12 cellular contexts compared by ENCODE assay signal in the genomic region with DNA sequence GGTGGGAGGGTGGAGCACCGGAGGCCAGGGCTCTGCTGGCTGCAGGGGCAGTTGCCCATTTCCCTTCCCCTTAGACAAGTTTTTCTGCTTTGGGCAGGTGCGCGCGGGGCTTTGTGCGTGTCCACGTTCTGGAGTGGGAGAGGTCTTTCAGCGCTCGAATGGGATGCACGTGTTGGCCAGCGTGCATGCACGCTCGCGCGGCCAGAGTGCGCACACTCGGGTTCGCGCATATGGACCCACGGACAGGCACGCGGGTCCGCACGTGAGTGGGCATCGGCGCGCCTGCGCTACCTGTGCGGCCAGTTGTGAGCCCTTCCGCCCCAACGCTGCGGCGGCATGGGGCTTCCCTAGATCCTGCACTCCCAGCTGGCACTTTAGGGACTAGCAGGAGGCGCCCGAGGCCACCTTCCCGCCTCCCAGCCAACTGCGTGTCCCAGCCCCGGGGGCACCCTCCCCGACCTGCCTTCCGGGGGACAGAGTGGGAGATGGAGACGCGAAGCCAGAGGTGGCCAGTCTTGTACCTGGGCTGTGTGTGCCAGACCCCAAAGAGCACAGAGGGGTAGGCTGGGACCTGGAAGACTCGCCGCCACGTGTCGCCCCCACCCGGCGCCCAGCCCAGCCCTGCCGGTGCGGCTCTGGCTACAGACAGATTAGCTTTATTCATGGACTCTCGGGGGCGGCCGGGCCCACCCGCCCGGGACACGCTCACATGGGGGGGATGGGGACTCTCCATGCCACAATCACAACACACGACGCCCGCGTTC. TPM values are rescaled to one million over a fixed set of nuclear protein-coding genes. Genes with fewer than 3 reads are reported as not detected.
DNase-seq lines count a peak whose midpoint lies in the region; ATAC-seq and TF ChIP-seq lines count a peak whose summit lies in the region.
"Had no signal": no experiment of that assay in that cellular context is flagged by ENCODE, and none has a peak within 500 bp of the region (broad histone marks: within the 10 kb centered on the region; RNA-seq: fewer than 3 reads in every experiment).

No MANE protein-coding gene starts in this region.

- no peak overlapping the region for H3K9ac ChIP-seq in smooth muscle cell (ENCODE audit: low read depth)

- H3K79me2 ChIP-seq in hepatocyte: no peaks in the 10 kb centered on the region
- no peaks in the 10 kb centered on the region for H3K79me2 ChIP-seq in smooth muscle cell (ENCODE audit: low read depth)

- no peaks in the 10 kb centered on the region for H3K9me2 ChIP-seq in hepatocyte (replicated peaks; ENCODE audit: insufficient read depth)

- peaks cover 5% of the 10 kb centered on the region for H3K4me1 ChIP-seq in RWPE2 (ENCODE audit: insufficient read depth, poor library complexity, severe bottlenecking)
- no peaks in the 10 kb centered on the region for H3K4me1 ChIP-seq in hepatocyte (ENCODE audit: insufficient read depth)
- peaks cover 6% of the 10 kb centered on the region for H3K4me1 ChIP-seq in smooth muscle cell (ENCODE audit: low read depth)
- peaks cover 0 to 16% of the 10 kb centered on the region in 2 donors for H3K4me1 ChIP-seq in adrenal gland (replicated peaks in 1 of 2)

- H4K20me1 ChIP-seq in hepatocyte (ENCODE audit: insufficient read depth, poor library complexity, severe bottlenecking) (no peaks in the 10 kb centered on the region), smooth muscle cell (ENCODE audit: low read depth) (no peaks in the 10 kb centered on the region)

- no peak for DNase-seq in activated CD8-positive, alpha-beta memory T cell treated with anti-CD3 and anti-CD28 coated beads, Interleukin-2, amount 10 ng/mL, durations not matched to agents 7 days and 5 days
- DNase-seq in activated CD8-positive, alpha-beta memory T cell treated with anti-CD3 and anti-CD28 coated beads, Interleukin-2, amount 50 U/mL, for 48 hours: no peak
- DNase-seq in RWPE2 (ENCODE audit: low spot score) (peak; percentile 65), hepatocyte (ENCODE audit: low spot score) (no peak), smooth muscle cell (lab: John Stamatoyannopoulos, UW; ENCODE audit: unreplicated experiment) (no peak), adrenal gland (no peak), NCI-H187 treated with DMSO at 0.1 percent for 48 hours (lab: John Stamatoyannopoulos, UW) (no peak)
- DNase-seq: NCI-H1105 had no signal

- peaks cover 12% of the 10 kb centered on the region for H3K4me1 Mint-ChIP-seq in activated CD8-positive, alpha-beta memory T cell treated with anti-CD3 and anti-CD28 coated beads, Interleukin-2, amount 10 ng/mL, durations not matched to agents 7 days and 5 days
- H3K4me1 Mint-ChIP-seq: nephron had no signal

- no peaks in the 10 kb centered on the region for H3K9me3 ChIP-seq in RWPE2 (ENCODE audit: severe bottlenecking)
- no peaks in the 10 kb centered on the region for H3K9me3 ChIP-seq in hepatocyte (ENCODE audit: low read depth)
- H3K9me3 ChIP-seq in smooth muscle cell (replicated peaks; ENCODE audit: low read depth): no peaks in the 10 kb centered on the region
- no peaks in the 10 kb centered on the region for H3K9me3 ChIP-seq in adrenal gland (replicated peaks in 1 of 3)

- peak; percentile 75 for TF ChIP-seq CTCF in RWPE2 (IDR thresholded peaks at IDR 0.05; ENCODE audit: poor library complexity, severe bottlenecking)
- no peak for TF ChIP-seq CTCF in hepatocyte (IDR thresholded peaks at IDR 0.05; ENCODE audit: poor library complexity)
- no peak for TF ChIP-seq CTCF in smooth muscle cell (IDR thresholded peaks at IDR 0.05; ENCODE audit: borderline replicate concordance, insufficient read depth, poor library complexity, severe bottlenecking)
- no peak for TF ChIP-seq CTCF in adrenal gland (IDR thresholded peaks at IDR 0.05)

- no peaks in the 10 kb centered on the region for H3K36me3 ChIP-seq in RWPE2 (ENCODE audit: low read depth)
- no peaks in the 10 kb centered on the region for H3K36me3 ChIP-seq in hepatocyte (replicated peaks; ENCODE audit: insufficient read depth, low read depth)
- no peaks in the 10 kb centered on the region for H3K36me3 ChIP-seq in smooth muscle cell (ENCODE audit: low read depth)
- no peaks in the 10 kb centered on the region for H3K36me3 ChIP-seq in adrenal gland (replicated peaks in 1 of 2)

- no peaks in the 10 kb centered on the region for H3F3A ChIP-seq in smooth muscle cell (ENCODE audit: low read depth)

- peaks cover 84% of the 10 kb centered on the region for H3K27me3 Mint-ChIP-seq in activated CD8-positive, alpha-beta memory T cell treated with anti-CD3 and anti-CD28 coated beads, Interleukin-2, amount 10 ng/mL, durations not matched to agents 7 days and 5 days

- H3K4me3 Mint-ChIP-seq in activated CD8-positive, alpha-beta memory T cell treated with anti-CD3 and anti-CD28 coated beads, Interleukin-2, amount 10 ng/mL, durations not matched to agents 7 days and 5 days: no peak overlapping the region

- H3K4me2 ChIP-seq in hepatocyte: peak overlapping the region; percentile 53
- peak overlapping the region; percentile 71 for H3K4me2 ChIP-seq in smooth muscle cell
- H3K4me2 ChIP-seq: PC-9 had no signal

- intact Hi-C loops in adrenal gland (cut with DNase I): no loop called here

- H3K27ac Mint-ChIP-seq in activated CD8-positive, alpha-beta memory T cell treated with anti-CD3 and anti-CD28 coated beads, Interleukin-2, amount 10 ng/mL, durations not matched to agents 7 days and 5 days: no peak overlapping the region
- H3K27ac Mint-ChIP-seq: nephron had no signal

- H3K27me3 ChIP-seq in RWPE2 (ENCODE audit: insufficient read depth, poor library complexity, severe bottlenecking): peaks cover 20% of the 10 kb centered on the region
- H3K27me3 ChIP-seq in hepatocyte: peaks cover 68% of the 10 kb centered on the region
- H3K27me3 ChIP-seq in smooth muscle cell (ENCODE audit: low read depth): peaks cover 71% of the 10 kb centered on the region
- H3K27me3 ChIP-seq in adrenal gland: peaks cover 33% of the 10 kb centered on the region

- no peaks in the 10 kb centered on the region for H3K9me3 Mint-ChIP-seq in activated CD8-positive, alpha-beta memory T cell treated with anti-CD3 and anti-CD28 coated beads, Interleukin-2, amount 10 ng/mL, durations not matched to agents 7 days and 5 days (ENCODE audit: low read depth)
- H3K9me3 Mint-ChIP-seq: nephron had no signal

- H3K36me3 Mint-ChIP-seq in activated CD8-positive, alpha-beta memory T cell treated with anti-CD3 and anti-CD28 coated beads, Interleukin-2, amount 10 ng/mL, durations not matched to agents 7 days and 5 days: no peaks in the 10 kb centered on the region

- H3K4me3 ChIP-seq in RWPE2 (ENCODE audit: severe bottlenecking) (no peak overlapping the region), hepatocyte (no peak overlapping the region), smooth muscle cell (no peak overlapping the region), adrenal gland (peak overlapping the region in 1 of 4 donors; percentile 29)
- H3K4me3 ChIP-seq: PC-9 had no signal

- CTCF ChIA-PET in activated CD8-positive, alpha-beta memory T cell treated with anti-CD3 and anti-CD28 coated beads, Interleukin-2, amount 10 ng/mL, durations not matched to agents 7 days and 5 days (lab: Charles Lee): interaction anchor here (0.9 kb wide), 1 partner anchor 46 kb away, joined by 4 read pairs; no protein-coding TSS in a partner anchor

- peak; percentile 3 for ATAC-seq in activated CD8-positive, alpha-beta memory T cell treated with anti-CD3 and anti-CD28 coated beads, Interleukin-2, amount 10 ng/mL, durations not matched to agents 7 days and 5 days
- no peak for ATAC-seq in RWPE2 (ENCODE audit: low read depth)
- no peak for ATAC-seq in GM18502 (IDR thresholded peaks at IDR 0.05; ENCODE audit: poor library complexity, unreplicated experiment)

- TF ChIP-seq POLR2A in adrenal gland (IDR thresholded peaks at IDR 0.05): no peak

- 12% methylated on average over 36 of the region's 59 CpGs for WGBS in hepatocyte (ENCODE audit: low lambda C conversion rate, missing lambda C conversion rate)
- 26% methylated on average over 50 of the region's 59 CpGs for WGBS in smooth muscle cell (ENCODE audit: low lambda C conversion rate)
- WGBS in adrenal gland, 4 donors: 0 to 11% (median 8%) methylated on average over 2 to 59 of the region's 59 CpGs

- H2AFZ ChIP-seq in hepatocyte (no peak overlapping the region), smooth muscle cell (ENCODE audit: low read depth) (no peak overlapping the region)
- H2AFZ ChIP-seq: PC-9 had no signal

- H3K27ac ChIP-seq in RWPE2 (ENCODE audit: poor library complexity, severe bottlenecking): no peak overlapping the region
- no peak overlapping the region for H3K27ac ChIP-seq in hepatocyte
- H3K27ac ChIP-seq in smooth muscle cell (ENCODE audit: low read depth): no peak overlapping the region
- no peak overlapping the region for H3K27ac ChIP-seq in adrenal gland
- H3K27ac ChIP-seq: PC-9 had no signal

RNA-seq across cellular contexts. Expression of gene GPRIN1, which starts 9.8 kb away (rescaled TPM):
- total RNA-seq in activated CD8-positive, alpha-beta memory T cell treated with anti-CD3 and anti-CD28 coated beads, Interleukin-2, amount 10 ng/mL, durations not matched to agents 7 days and 5 days: 1 to 10 TPM; 2.5 to 3.4 TPM
- 1.4 and 1.6 TPM in 2 replicates for total RNA-seq in hepatocyte
- 2.2 and 3.9 TPM in 2 replicates for polyA plus RNA-seq in hepatocyte
- total RNA-seq in smooth muscle cell: 0.63 and 3.6 TPM in 2 replicates
- 2.1 and 5.0 TPM in 2 replicates for polyA plus RNA-seq in smooth muscle cell
- 1 to 10 TPM in 4 of 8 donors, under 1 TPM in 4; 0.42 to 4.0 (median 1.2) TPM for total RNA-seq in adrenal gland
- polyA plus RNA-seq in adrenal gland: 1 to 10 TPM in 2 of 3 donors, under 1 TPM in 1; 0.81 to 2.2 (median 1.3) TPM

RNA-seq across cellular contexts. Expression of gene SNCB, which starts 10.6 kb away (rescaled TPM):
- total RNA-seq in activated CD8-positive, alpha-beta memory T cell treated with anti-CD3 and anti-CD28 coated beads, Interleukin-2, amount 10 ng/mL, durations not matched to agents 7 days and 5 days: not detected
- total RNA-seq in hepatocyte: not detected in 2 replicates
- 0.57 TPM in 1 of 2 replicates, not detected in the other for polyA plus RNA-seq in hepatocyte
- total RNA-seq in smooth muscle cell: 0.45 TPM in 1 of 2 replicates, not detected in the other
- polyA plus RNA-seq in smooth muscle cell: 0.55 and 0.71 TPM in 2 replicates
- total RNA-seq in adrenal gland: 1 to 10 TPM in 2 of 8 donors, under 1 TPM in 2, not detected in 4; 0.19 to 2.4 (median 1.4) TPM
- 1 to 10 TPM; 1.0 to 8.6 (median 2.8) TPM for polyA plus RNA-seq in adrenal gland
- total RNA-seq: PC-9 had no signal
- polyA plus RNA-seq: BJ had no signal

RNA-seq across cellular contexts. Expression of gene EIF4E1B, which starts 10.7 kb away (rescaled TPM):
- total RNA-seq in activated CD8-positive, alpha-beta memory T cell treated with anti-CD3 and anti-CD28 coated beads, Interleukin-2, amount 10 ng/mL, durations not matched to agents 7 days and 5 days: not detected
- not detected in 2 replicates for total RNA-seq in hepatocyte
- not detected in 2 replicates for polyA plus RNA-seq in hepatocyte
- total RNA-seq in smooth muscle cell: not detected in 2 replicates
- not detected in 2 replicates for polyA plus RNA-seq in smooth muscle cell
- under 1 TPM in 1 of 8 donors, not detected in 7; 0.28 TPM for total RNA-seq in adrenal gland
- polyA plus RNA-seq in adrenal gland: under 1 TPM; 0.24 to 0.37 (median 0.24) TPM
- total RNA-seq: PC-9 had no signal
- polyA plus RNA-seq: BJ had no signal

RNA-seq across cellular contexts. Expression of gene TSPAN17, which starts 27.5 kb away (rescaled TPM):
- total RNA-seq in activated CD8-positive, alpha-beta memory T cell treated with anti-CD3 and anti-CD28 coated beads, Interleukin-2, amount 10 ng/mL, durations not matched to agents 7 days and 5 days: 10 to 100 TPM; 31.5 to 39.2 TPM
- total RNA-seq in hepatocyte (33.2 and 33.4 TPM in 2 replicates), smooth muscle cell (31.0 and 35.9 TPM in 2 replicates), adrenal gland (100 to 1,000 TPM in 1 of 8 donors, 10 to 100 TPM in 7; 25.8 to 106 (median 59.5) TPM)
- polyA plus RNA-seq in hepatocyte (27.9 TPM in 2 replicates), smooth muscle cell (29.7 and 34.4 TPM in 2 replicates), adrenal gland (10 to 100 TPM; 35.1 to 52.0 (median 43.8) TPM)
